ENCODE assay signal across 21 cellular contexts in the genomic region with DNA sequence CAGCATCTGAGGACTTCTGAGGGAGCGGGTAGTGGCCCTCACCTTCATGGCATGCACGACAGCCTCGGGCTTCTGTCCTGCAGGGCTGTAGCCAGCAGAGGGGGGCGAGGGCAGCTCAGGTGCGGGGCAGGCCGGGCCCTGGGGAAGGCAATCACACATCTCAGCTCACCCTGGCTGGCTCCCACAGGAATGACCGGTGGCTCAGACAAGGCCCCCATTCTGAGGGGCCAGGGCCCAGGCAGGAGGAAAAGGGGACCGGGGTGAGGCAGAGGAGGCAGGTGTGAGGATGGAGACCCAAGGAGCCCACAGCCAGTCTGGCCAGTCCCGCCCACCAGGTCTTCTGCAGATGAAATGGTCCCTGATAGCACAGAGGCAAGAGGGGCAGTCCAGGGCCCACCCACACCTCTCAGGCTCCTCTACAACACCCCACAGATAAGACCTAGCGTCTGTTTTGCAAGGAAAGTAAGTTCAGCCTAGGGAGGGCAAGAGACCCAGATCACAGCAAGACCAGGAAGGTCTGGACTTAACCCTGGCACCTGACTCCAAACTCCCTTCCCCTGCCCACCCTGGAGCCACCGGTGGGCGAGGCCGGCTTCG. TPM values are rescaled to one million over a fixed set of nuclear protein-coding genes. Genes with fewer than 3 reads are reported as not detected.
DNase-seq lines count a peak whose midpoint lies in the region; TF ChIP-seq lines count a peak whose summit lies in the region.
"Had no signal": no experiment of that assay in that cellular context is flagged by ENCODE, and none has a peak within 500 bp of the region (broad histone marks: within the 10 kb centered on the region; RNA-seq: fewer than 3 reads in every experiment).

No MANE protein-coding gene starts in this region.

- CTCF ChIA-PET in HEK293 (lab: Yijun Ruan, JAX), result interaction anchor here (0.6 to 1.8 kb wide), 7 partner anchors 19 to 777 kb away, joined by 3 to 10 read pairs (median 3); no protein-coding TSS in a partner anchor

- TF ChIP-seq CTCF in BE2C (IDR thresholded peaks at IDR 0.05; ENCODE audit: low read depth, low read length), result no peak
- no peak for TF ChIP-seq CTCF in HEK293 (tag by site-specific recombination; IDR thresholded peaks at IDR 0.05)

- no peak overlapping the region for H3K4me3 ChIP-seq in BE2C (ENCODE audit: low read depth, low read length)
- H3K4me3 ChIP-seq in HEK293 (ENCODE audit: low read depth, low read length), result no peak overlapping the region
- H3K4me3 ChIP-seq: breast epithelium, smooth muscle cell, tibial nerve had no signal

- H3K9me3 ChIP-seq in BE2C (no peaks in the 10 kb centered on the region), HEK293 (ENCODE audit: control insufficient read depth, insufficient read depth, low read depth, low read length) (no peaks in the 10 kb centered on the region)
- H3K9me3 ChIP-seq: breast epithelium, tibial nerve had no signal

- H3K36me3 ChIP-seq in BE2C (peaks cover 61% of the 10 kb centered on the region), HEK293 (ENCODE audit: control insufficient read depth in 2 of 2, insufficient read depth in 1 of 2, low read length in 2 of 2) (peaks cover 0 to 37% of the 10 kb centered on the region in 2 experiments; a peak in 1 of 3 replicates)
- H3K36me3 ChIP-seq: breast epithelium had no signal

- H3K27ac ChIP-seq in HEK293 (ENCODE audit: extremely low read depth, low read depth, low read length), result no peak overlapping the region
- H3K27ac ChIP-seq: breast epithelium, tibial nerve had no signal

- peak; percentile 8 for DNase-seq in BE2C
- peak; percentile 29 for DNase-seq in iPS-NIHi11 (ENCODE audit: low spot score)
- peak; percentile 1 for DNase-seq in retina
- no peak for DNase-seq in COLO668 (lab: John Stamatoyannopoulos, UW; ENCODE audit: unreplicated experiment)
- DNase-seq in kidney tubule cell (ENCODE audit: low spot score), result no peak
- DNase-seq in activated CD8-positive, alpha-beta memory T cell treated with anti-CD3 and anti-CD28 coated beads, Interleukin-2, amount 50 U/mL, for 48 hours, result no peak
- no peak for DNase-seq in NCI-H510A (lab: John Stamatoyannopoulos, UW)
- DNase-seq: activated CD4-positive, alpha-beta T cell treated with anti-CD3 and anti-CD28 coated beads, Interleukin-2, amount 50 U/mL, for 1 hour; activated CD8-positive, alpha-beta memory T cell treated with anti-CD3 and anti-CD28 coated beads, Interleukin-2, amount 10 ng/mL, durations not matched to agents 7 days and 5 days; amygdala; effector memory CD8-positive, alpha-beta T cell; Karpas-422; naive B cell; NCI-H1436; NCI-H446; occipital lobe; stimulated activated CD4-positive, alpha-beta T cell treated with anti-CD3 and anti-CD28 coated beads, Interleukin-2, amount 100 ng/mL, for 24 hours had no signal

- POLR2A ChIA-PET in HEK293 (lab: Yijun Ruan, JAX), result interaction anchor here (1.0 kb wide), 1 partner anchor 36 kb away, joined by 5 read pairs; the partner anchor contains the start of genes CCNK and SETD3

- H3K27me3 ChIP-seq in BE2C, result no peaks in the 10 kb centered on the region
- H3K27me3 ChIP-seq: breast epithelium, tibial nerve had no signal

- H3K4me1 ChIP-seq in BE2C, result no peaks in the 10 kb centered on the region
- no peaks in the 10 kb centered on the region for H3K4me1 ChIP-seq in HEK293 (ENCODE audit: control insufficient read depth, insufficient read depth, low read length)
- H3K4me1 ChIP-seq: breast epithelium had no signal

TF ChIP-seq in HEK293, 187 proteins besides CTCF, POLR2A, EP300 and RAD21:
- TF ChIP-seq ZNF560 (tag by site-specific recombination; IDR thresholded peaks at IDR 0.05; ENCODE audit: borderline replicate concordance), result no peak
- TF ChIP-seq ZFHX2 (tag by site-specific recombination; conservative IDR thresholded peaks at IDR 0.05), result peak; percentile 11; the same call in 1 of the 2 replicates

RNA-seq across cellular contexts. Expression of gene CCNK, which starts 35.9 kb away (rescaled TPM):
- 59.7 TPM for polyA plus RNA-seq in BE2C (2012; ENCODE audit: insufficient read depth, insufficient read length, low read depth)

RNA-seq across cellular contexts. Expression of gene SETD3, which starts 36.5 kb away (rescaled TPM):
- 46.4 TPM for polyA plus RNA-seq in BE2C (2012; ENCODE audit: insufficient read depth, insufficient read length, low read depth)

Comparison
In these comparisons a context has a peak if more than half of its experiments do, and no peak if none do; other contexts are left out.
1. DNase-seq: peak in BE2C (single experiment), iPS-NIHi11 (single experiment) and retina (single experiment); none in COLO668 (single experiment), kidney tubule cell (single experiment), activated CD8-positive, alpha-beta memory T cell treated with anti-CD3 and anti-CD28 coated beads, Interleukin-2, amount 50 U/mL, for 48 hours (single experiment) and NCI-H510A (single experiment).